In the genomic region with DNA sequence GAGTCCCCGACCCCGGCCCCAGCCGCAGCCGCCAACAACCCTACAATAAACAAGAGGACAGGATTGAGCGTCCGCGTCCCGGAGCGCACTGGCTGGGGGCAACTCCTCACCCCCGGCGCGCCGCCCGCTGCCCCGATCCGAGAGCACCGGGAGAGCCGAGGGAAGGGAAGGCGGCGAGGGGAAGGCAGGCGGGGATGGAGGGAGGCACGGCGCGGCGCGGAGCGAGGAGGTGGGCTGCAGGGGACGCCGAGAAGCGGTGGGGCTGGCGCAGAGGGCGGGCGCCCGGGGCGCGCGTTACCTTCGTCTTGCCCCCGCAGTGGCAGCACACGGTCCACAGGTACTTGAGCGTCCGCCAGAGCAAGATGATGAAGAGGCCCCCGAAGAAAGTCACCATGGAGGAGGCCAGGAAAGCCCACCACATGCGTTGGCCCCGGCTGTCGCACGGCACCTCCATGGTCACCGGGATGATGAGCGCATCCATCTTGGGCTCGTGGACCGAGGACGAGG, we compare ENCODE assay signal across 8 cellular contexts.
DNase-seq lines count a peak whose midpoint lies in the region; ATAC-seq and TF ChIP-seq lines count a peak whose summit lies in the region.

No MANE protein-coding gene starts in this region.

- peaks cover 23% of the 10 kb centered on the region for H3K4me1 ChIP-seq in rectal smooth muscle tissue (ENCODE audit: control insufficient read depth, insufficient read depth, low read length)

- DNase-seq in GM03348 (ENCODE audit: low spot score) (peak; percentile 61), RWPE1 (ENCODE audit: low spot score) (no peak), fibroblast of pulmonary artery (ENCODE audit: low read depth) (no peak), HUDEP-2 (lab: John Stamatoyannopoulos, UW; ENCODE audit: unreplicated experiment in 76 of 76) (no peak), NCI-H1436 treated with DMSO at 0.1 percent for 48 hours (lab: John Stamatoyannopoulos, UW) (no peak), NCI-H345 (lab: John Stamatoyannopoulos, UW) (no peak)

- no peak for TF ChIP-seq CTCF in RWPE1 (conservative IDR thresholded peaks at IDR 0.05; ENCODE audit: low read depth)
- TF ChIP-seq CTCF in fibroblast of pulmonary artery (IDR thresholded peaks at IDR 0.05; ENCODE audit: low read length, missing control alignments) = no peak

- peaks cover 3% of the 10 kb centered on the region for H3K27me3 ChIP-seq in rectal smooth muscle tissue (ENCODE audit: control insufficient read depth, insufficient read depth, low read length)

- POLR2A ChIA-PET in RWPE1 (lab: Yijun Ruan, JAX; ENCODE audit: low non-redundant PET) = no interaction called here

- no peaks in the 10 kb centered on the region for H3K36me3 ChIP-seq in rectal smooth muscle tissue (ENCODE audit: control insufficient read depth, insufficient read depth, low read length)

- H3K4me3 ChIP-seq in fibroblast of pulmonary artery (replicated peaks; ENCODE audit: low read depth, low read length) (peak overlapping the region; percentile 45), rectal smooth muscle tissue (ENCODE audit: low read length) (peak overlapping the region; percentile 83)

- no peak overlapping the region for H3K9ac ChIP-seq in rectal smooth muscle tissue (ENCODE audit: low read length)

- no peak for ATAC-seq in HG03439 (IDR thresholded peaks at IDR 0.05; ENCODE audit: unreplicated experiment)

- CTCF ChIA-PET in RWPE1 (lab: Yijun Ruan, JAX) = interaction anchor here (0.6 to 1.3 kb wide), 5 partner anchors 43 to 471 kb away, joined by 3 to 4 read pairs (median 3); no protein-coding TSS in a partner anchor

- H3K27ac ChIP-seq in RWPE1 (peak overlapping the region; percentile 67), rectal smooth muscle tissue (ENCODE audit: low read depth, low read length) (peak overlapping the region; percentile 82)
